18 cellular contexts compared by ENCODE assay signal in genomic region chr2:225768741-225769140, GRCh38.
DNase-seq lines count a peak whose midpoint lies in the region; ATAC-seq, FAIRE-seq and TF ChIP-seq lines count a peak whose summit lies in the region.
"Had no signal": no experiment of that assay in that cellular context is flagged by ENCODE, and none has a peak within 500 bp of the region (broad histone marks: within the 10 kb centered on the region; RNA-seq: fewer than 3 reads in every experiment).

No MANE protein-coding gene starts in this region.

- H4K5ac ChIP-seq in H1 (ENCODE audit: insufficient read length, low read depth, low read length) = no peak overlapping the region

- no peak overlapping the region for H2BK15ac ChIP-seq in H1 (ENCODE audit: low read length)

- CTCF ChIA-PET in H1 (lab: Charles Lee; ENCODE audit: partially characterized antibody) = no interaction called here

- H2BK120ac ChIP-seq in H1 (replicated peaks; ENCODE audit: low read depth, low read length) = no peak overlapping the region

- no peaks in the 10 kb centered on the region for H3K4me1 ChIP-seq in H1 (replicated peaks in 1 of 4; ENCODE audit: control insufficient read depth in 3 of 4, insufficient read depth in 4 of 4, low read length in 3 of 4)
- peaks cover 2 to 3% of the 10 kb centered on the region in 2 donors for H3K4me1 ChIP-seq in aorta (ENCODE audit: control insufficient read depth in 1 of 2, insufficient read depth in 2 of 2, low read length in 2 of 2)

- no peaks in the 10 kb centered on the region for H3K27me3 ChIP-seq in H1 (replicated peaks in 1 of 4; ENCODE audit: control insufficient read depth in 3 of 4, extremely low read depth in 1 of 4, insufficient read depth in 3 of 4, low read length in 3 of 4)
- no peaks in the 10 kb centered on the region for H3K27me3 ChIP-seq in aorta (ENCODE audit: control insufficient read depth in 1 of 2, insufficient read depth in 2 of 2, low read length in 1 of 2)
- H3K27me3 ChIP-seq: BLaER1 treated with 17β-estradiol and CSF1 and Interleukin-3, amounts not matched to agents 10 nM and 100 nM had no signal

- H3K56ac ChIP-seq in H1 (replicated peaks; ENCODE audit: insufficient read length, low read depth, low read length) = no peak overlapping the region

- no peak overlapping the region for H3K27ac ChIP-seq in H1 (ENCODE audit: low read depth, low read length)
- no peak overlapping the region for H3K27ac ChIP-seq in aorta (ENCODE audit: low read depth in 1 of 2, low read length in 2 of 2)
- H3K27ac ChIP-seq: BLaER1 treated with 17β-estradiol and CSF1 and Interleukin-3, amounts not matched to agents 10 nM and 100 nM had no signal

- H4K8ac ChIP-seq in H1 (ENCODE audit: extremely low read depth, insufficient read depth, low read length) = no peak overlapping the region

- intact Hi-C loops in aorta (cut with DNase I) = no loop called here

- H3K4ac ChIP-seq in H1 (replicated peaks; ENCODE audit: insufficient read length, low read depth, low read length) = no peak overlapping the region

- POLR2A ChIA-PET in H1 (lab: Charles Lee; ENCODE audit: partially characterized antibody) = no interaction called here

- no peak overlapping the region for H2BK20ac ChIP-seq in H1 (ENCODE audit: low read length)

- DNase-seq in H1 (ENCODE audit: low read depth in 1 of 2, low spot score in 2 of 2) (no peak), aorta (no peak), SIG-M5 treated with dmso at 0.1 percent for 504 hours (lab: John Stamatoyannopoulos, UW; ENCODE audit: unreplicated experiment) (no peak), NK-92 (lab: John Stamatoyannopoulos, UW; ENCODE audit: unreplicated experiment) (no peak)
- DNase-seq in stimulated activated effector memory CD8-positive, alpha-beta T cell treated with anti-CD3 and anti-CD28 coated beads, Interleukin-12 subunit alpha, Interleukin-12 subunit beta, amount 100 ng/mL, for 72 hours (ENCODE audit: low spot score in 2 of 2) = no peak
- DNase-seq: 8988T; AML-193; Calu3; CD4-positive, alpha-beta T cell; DMS 273 treated with DMSO at 0.1 percent for 48 hours had no signal

- no peaks in the 10 kb centered on the region for H3K9me3 ChIP-seq in H1 (ENCODE audit: insufficient read depth in 2 of 2, low read depth in 1 of 2, low read length in 1 of 2)
- H3K9me3 ChIP-seq in aorta (ENCODE audit: control insufficient read depth, low read length) = no peaks in the 10 kb centered on the region
- H3K9me3 ChIP-seq: BLaER1 treated with 17β-estradiol and CSF1 and Interleukin-3, amounts not matched to agents 10 nM and 100 nM had no signal

- H2BK12ac ChIP-seq in H1 (ENCODE audit: low read depth, low read length) = no peak overlapping the region

- H2AK5ac ChIP-seq in H1 (ENCODE audit: low read depth, low read length) = no peak overlapping the region

- no peak overlapping the region for H3K23ac ChIP-seq in H1 (ENCODE audit: insufficient read length)

- H3K4me3 Mint-ChIP-seq in stimulated activated effector memory CD8-positive, alpha-beta T cell treated with anti-CD3 and anti-CD28 coated beads, Interleukin-12 subunit alpha, Interleukin-12 subunit beta, amount 100 ng/mL, for 72 hours = no peak overlapping the region
- H3K4me3 Mint-ChIP-seq: CD4-positive, alpha-beta T cell had no signal

- H3K79me1 ChIP-seq in H1 (ENCODE audit: low read depth, low read length) = no peaks in the 10 kb centered on the region

- no peak overlapping the region for H3K9ac ChIP-seq in H1 (replicated peaks in 1 of 4; ENCODE audit: extremely low read depth in 1 of 4, low read depth in 3 of 4, low read length in 3 of 4)
- H3K9ac ChIP-seq: BLaER1 treated with 17β-estradiol and CSF1 and Interleukin-3, amounts not matched to agents 10 nM and 100 nM had no signal

- no peak overlapping the region for H4K91ac ChIP-seq in H1 (replicated peaks; ENCODE audit: insufficient read length, low read length)

- H3K36me3 ChIP-seq in H1 (ENCODE audit: control insufficient read depth in 2 of 4, insufficient read depth in 4 of 4, low read length in 3 of 4) (no peaks in the 10 kb centered on the region), aorta (ENCODE audit: control insufficient read depth in 1 of 2, insufficient read depth in 2 of 2, low read length in 1 of 2) (no peaks in the 10 kb centered on the region)
- H3K36me3 ChIP-seq: BLaER1 treated with 17β-estradiol and CSF1 and Interleukin-3, amounts not matched to agents 10 nM and 100 nM had no signal

- peak; percentile 31 for ATAC-seq in stimulated activated effector memory CD8-positive, alpha-beta T cell treated with anti-CD3 and anti-CD28 coated beads, Interleukin-12 subunit alpha, Interleukin-12 subunit beta, amount 100 ng/mL, for 72 hours
- ATAC-seq in aorta (ENCODE audit: low FRiP score) (peak; percentile 20), HG03460 (IDR thresholded peaks at IDR 0.05; ENCODE audit: unreplicated experiment) (no peak)
- ATAC-seq: GM12878, HCT116, HepG2 had no signal

- no peak overlapping the region for H3K27ac Mint-ChIP-seq in stimulated activated effector memory CD8-positive, alpha-beta T cell treated with anti-CD3 and anti-CD28 coated beads, Interleukin-12 subunit alpha, Interleukin-12 subunit beta, amount 100 ng/mL, for 72 hours
- H3K27ac Mint-ChIP-seq: CD4-positive, alpha-beta T cell had no signal

- H2AFZ ChIP-seq in H1 (ENCODE audit: low read length) = no peak overlapping the region

- H3K23me2 ChIP-seq in H1 (ENCODE audit: low read depth, low read length) = no peaks in the 10 kb centered on the region

- no peaks in the 10 kb centered on the region for H3K36me3 Mint-ChIP-seq in stimulated activated effector memory CD8-positive, alpha-beta T cell treated with anti-CD3 and anti-CD28 coated beads, Interleukin-12 subunit alpha, Interleukin-12 subunit beta, amount 100 ng/mL, for 72 hours

- H3K4me3 ChIP-seq in H1 (ENCODE audit: extremely low read depth in 1 of 4, insufficient read depth in 2 of 4, low read depth in 3 of 4, low read length in 4 of 4) (no peak overlapping the region), aorta (ENCODE audit: low read length in 2 of 2) (no peak overlapping the region)
- H3K4me3 ChIP-seq: BLaER1 treated with 17β-estradiol and CSF1 and Interleukin-3, amounts not matched to agents 10 nM and 100 nM; GM12878 had no signal

- H3K4me2 ChIP-seq in H1 (ENCODE audit: insufficient read depth in 1 of 2, low read depth in 2 of 2, low read length in 2 of 2) = no peak overlapping the region
- H3K4me2 ChIP-seq: BLaER1 treated with 17β-estradiol and CSF1 and Interleukin-3, amounts not matched to agents 10 nM and 100 nM had no signal

- 83% methylated on average over 3 of the region's 3 CpGs; no CpG with 5 or more reads in 1 of the 2 experiments for WGBS in H1 (ENCODE audit: extremely low coverage in 1 of 2, insufficient coverage in 1 of 2, insufficient read length in 1 of 2, insufficient replicate concordance in 2 of 2, low coverage in 1 of 2, low lambda C conversion rate in 2 of 2, missing lambda C conversion rate in 1 of 2), 2 experiments
- 96 to 98% methylated on average over 3 of the region's 3 CpGs for WGBS in aorta, 2 donors

- no peak overlapping the region for H2BK5ac ChIP-seq in H1 (ENCODE audit: low read depth, low read length)

- no peaks in the 10 kb centered on the region for H3K79me2 ChIP-seq in H1 (ENCODE audit: control insufficient read depth in 1 of 2, insufficient read depth in 2 of 2, low read length in 2 of 2)

- H4K20me1 ChIP-seq in H1 (replicated peaks in 1 of 2; ENCODE audit: control insufficient read depth in 1 of 2, insufficient read depth in 2 of 2, low read length in 2 of 2) = no peaks in the 10 kb centered on the region
- H4K20me1 ChIP-seq: BLaER1 treated with 17β-estradiol and CSF1 and Interleukin-3, amounts not matched to agents 10 nM and 100 nM had no signal

- H3K14ac ChIP-seq in H1 (ENCODE audit: insufficient read length) = no peak overlapping the region

- H3K4me1 Mint-ChIP-seq in stimulated activated effector memory CD8-positive, alpha-beta T cell treated with anti-CD3 and anti-CD28 coated beads, Interleukin-12 subunit alpha, Interleukin-12 subunit beta, amount 100 ng/mL, for 72 hours = no peaks in the 10 kb centered on the region

- FAIRE-seq in H1 (lab: Jason Lieb, UNC) = no peak
- FAIRE-seq: GM12878, GM18507, HepG2, HTR-8/SVneo had no signal

- no peaks in the 10 kb centered on the region for H3K9me3 Mint-ChIP-seq in stimulated activated effector memory CD8-positive, alpha-beta T cell treated with anti-CD3 and anti-CD28 coated beads, Interleukin-12 subunit alpha, Interleukin-12 subunit beta, amount 100 ng/mL, for 72 hours
- H3K9me3 Mint-ChIP-seq: CD4-positive, alpha-beta T cell had no signal

- no peak overlapping the region for H3K18ac ChIP-seq in H1 (ENCODE audit: extremely low read depth, low read length)

- TF ChIP-seq POLR2A in H1 (IDR thresholded peaks at IDR 0.05; ENCODE audit: control extremely low read depth in 1 of 2, low read depth in 2 of 2, low read length in 2 of 2) = no peak

- TF ChIP-seq CTCF in GM12872 (IDR thresholded peaks at IDR 0.05; ENCODE audit: insufficient read depth, low read depth, low read length) = 0 out of 3 replicates have a peak, but pooled peaks have one; percentile 4
- TF ChIP-seq CTCF in H1 (IDR thresholded peaks at IDR 0.05; ENCODE audit: control extremely low read depth in 1 of 3, insufficient read depth in 1 of 3, low read depth in 1 of 3, low read length in 3 of 3) = peak in 2 of 3 experiments; percentile 4 to 9; a peak in 2 of 4 replicates

- TF ChIP-seq EP300 in H1 (IDR thresholded peaks at IDR 0.05; ENCODE audit: borderline replicate concordance in 1 of 2, low read depth in 2 of 2, low read length in 2 of 2) = no peak

- TF ChIP-seq RAD21 in H1 (IDR thresholded peaks at IDR 0.05 in 1 of 2, conservative IDR thresholded peaks at IDR 0.05 in 1 of 2; ENCODE audit: low read depth in 2 of 2, low read length in 2 of 2) = peak in 1 of 2 experiments; percentile 28; a peak in 1 of 4 replicates

TF ChIP-seq in H1, 55 proteins besides CTCF, POLR2A, EP300 and RAD21:
- TF ChIP-seq SRF (IDR thresholded peaks at IDR 0.05; ENCODE audit: low read depth, low read length) = no peak
- TF ChIP-seq SUZ12 (IDR thresholded peaks at IDR 0.05; ENCODE audit: low read length) = no peak
- no peak for TF ChIP-seq JUND (IDR thresholded peaks at IDR 0.05; ENCODE audit: low read length)
- TF ChIP-seq HDAC2 (IDR thresholded peaks at IDR 0.05; ENCODE audit: borderline replicate concordance in 1 of 2, low read depth in 2 of 2, low read length in 2 of 2) = no peak
TF ChIP-seq in H1: peak in this region for 0.
